ENCODE assay signal across 12 cellular contexts in the genomic region with DNA sequence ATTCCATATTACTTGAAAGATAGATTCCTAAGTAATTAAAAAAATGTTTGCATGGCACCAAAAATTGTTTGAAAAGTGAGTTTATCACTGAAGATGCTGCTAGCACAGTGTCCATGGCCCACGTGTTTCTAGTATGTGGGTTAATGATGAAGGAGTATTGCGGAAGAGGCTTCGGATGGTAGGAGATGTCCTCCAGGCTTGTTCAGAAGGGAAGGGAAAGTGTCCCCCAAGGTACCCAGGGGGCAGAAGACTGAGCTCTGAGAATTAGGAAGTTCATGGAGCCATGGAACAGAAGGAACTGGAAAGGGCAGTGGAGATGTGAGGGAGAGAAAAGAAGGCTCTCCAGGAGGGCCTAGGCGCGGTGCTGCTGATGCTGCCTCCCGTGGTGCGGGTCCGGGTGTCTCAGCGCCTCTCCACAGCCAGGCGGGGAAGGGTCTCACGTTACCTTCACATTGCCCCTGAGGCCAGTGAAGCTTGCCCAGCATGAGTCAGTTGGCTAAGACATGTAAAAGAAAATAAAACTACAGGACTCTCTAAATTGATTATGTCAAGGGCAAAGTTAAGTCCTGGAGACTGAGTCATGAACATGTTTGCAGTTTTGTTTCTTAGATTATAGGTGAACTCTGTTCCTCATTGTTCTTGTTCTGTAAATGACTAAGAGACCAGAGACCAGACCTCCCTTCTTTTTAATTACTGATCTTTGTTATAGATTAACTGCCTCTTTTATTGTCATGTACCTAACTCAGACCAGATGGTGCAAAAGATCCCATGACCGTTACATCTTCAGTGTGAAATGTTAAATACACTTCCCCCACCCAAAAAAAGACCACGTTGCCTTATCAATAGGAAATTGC.
DNase-seq lines count a peak whose midpoint lies in the region; ATAC-seq, FAIRE-seq and TF ChIP-seq lines count a peak whose summit lies in the region.
"Had no signal": no experiment of that assay in that cellular context is flagged by ENCODE, and none has a peak within 500 bp of the region (broad histone marks: within the 10 kb centered on the region; RNA-seq: fewer than 3 reads in every experiment).

No MANE protein-coding gene starts in this region.

- DNase-seq in AG08395 (ENCODE audit: low spot score) = peak; percentile 31
- DNase-seq in HK-2 (ENCODE audit: unreplicated experiment) = peak; percentile 58
- DNase-seq in astrocyte of the spinal cord (ENCODE audit: low read depth, low spot score) = peak; percentile 90
- peak; percentile 98 for DNase-seq in kidney tubule cell (ENCODE audit: low spot score)
- no peak for DNase-seq in activated T-cell treated with anti-CD3 and anti-CD28 coated beads for 4 hours
- DNase-seq in urothelium cell line (ENCODE audit: low spot score) = no peak
- DNase-seq in activated CD4-positive, alpha-beta T cell treated with anti-CD3 and anti-CD28 coated beads, Interleukin-2, amount 10 ng/mL, durations not matched to agents 24 days and 14 days = no peak
- DNase-seq in left lobe of liver (ENCODE audit: low spot score) = no peak
- DNase-seq: caudate nucleus, NCI-H2107, nucleus accumbens had no signal

- H3K9me3 Mint-ChIP-seq in activated CD4-positive, alpha-beta T cell treated with anti-CD3 and anti-CD28 coated beads, Interleukin-2, amount 10 ng/mL, durations not matched to agents 24 days and 14 days = no peaks in the 10 kb centered on the region

- H3K4me3 ChIP-seq in astrocyte of the spinal cord (ENCODE audit: low read depth, low read length) = no peak overlapping the region

- intact Hi-C loops in activated CD4-positive, alpha-beta T cell treated with anti-CD3 and anti-CD28 coated beads, Interleukin-2, amount 10 ng/mL, durations not matched to agents 24 days and 14 days (cut with micrococcal nuclease) = no loop called here

- H3K27me3 Mint-ChIP-seq in activated CD4-positive, alpha-beta T cell treated with anti-CD3 and anti-CD28 coated beads, Interleukin-2, amount 10 ng/mL, durations not matched to agents 24 days and 14 days = peaks cover 8% of the 10 kb centered on the region

- no peak for ATAC-seq in left lobe of liver

- H3K4me3 Mint-ChIP-seq in activated CD4-positive, alpha-beta T cell treated with anti-CD3 and anti-CD28 coated beads, Interleukin-2, amount 10 ng/mL, durations not matched to agents 24 days and 14 days = no peak overlapping the region

- TF ChIP-seq CTCF in astrocyte of the spinal cord (IDR thresholded peaks at IDR 0.05; ENCODE audit: low read depth, low read length) = no peak

- peaks cover 4% of the 10 kb centered on the region for H3K4me1 Mint-ChIP-seq in activated CD4-positive, alpha-beta T cell treated with anti-CD3 and anti-CD28 coated beads, Interleukin-2, amount 10 ng/mL, durations not matched to agents 24 days and 14 days

- in situ Hi-C loops in astrocyte of the spinal cord (cut with HindIII; ENCODE audit: low sequenced_read_pairs) = no loop called here

- no peak overlapping the region for H3K27ac Mint-ChIP-seq in activated CD4-positive, alpha-beta T cell treated with anti-CD3 and anti-CD28 coated beads, Interleukin-2, amount 10 ng/mL, durations not matched to agents 24 days and 14 days

- no peaks in the 10 kb centered on the region for H3K36me3 Mint-ChIP-seq in activated CD4-positive, alpha-beta T cell treated with anti-CD3 and anti-CD28 coated beads, Interleukin-2, amount 10 ng/mL, durations not matched to agents 24 days and 14 days (ENCODE audit: low read depth)

- no peak for FAIRE-seq in urothelium cell line (lab: Jason Lieb, UNC)
- FAIRE-seq: GM12891 had no signal

Comparison
In these comparisons a context has a peak if more than half of its experiments do, and no peak if none do; other contexts are left out.
1. DNase-seq: peak in AG08395 (single experiment), HK-2 (single experiment), astrocyte of the spinal cord (single experiment) and kidney tubule cell (single experiment); none in activated T-cell treated with anti-CD3 and anti-CD28 coated beads for 4 hours (single experiment), urothelium cell line (single experiment), activated CD4-positive, alpha-beta T cell treated with anti-CD3 and anti-CD28 coated beads, Interleukin-2, amount 10 ng/mL, durations not matched to agents 24 days and 14 days (single experiment) and left lobe of liver (single experiment).